ENCODE assay signal across 10 cellular contexts in genomic region chr1:17207046-17207445, GRCh38. TPM values are rescaled to one million over a fixed set of nuclear protein-coding genes. Genes with fewer than 3 reads are reported as not detected.
DNase-seq lines count a peak whose midpoint lies in the region; ATAC-seq and TF ChIP-seq lines count a peak whose summit lies in the region.
"Had no signal": no experiment of that assay in that cellular context is flagged by ENCODE, and none has a peak within 500 bp of the region (broad histone marks: within the 10 kb centered on the region; RNA-seq: fewer than 3 reads in every experiment).

No MANE protein-coding gene starts in this region.

- peaks cover 12% of the 10 kb centered on the region for H3K4me1 ChIP-seq in osteoblast (ENCODE audit: insufficient read depth, low read length)

- ATAC-seq in HG03060 (IDR thresholded peaks at IDR 0.05; ENCODE audit: low read depth, unreplicated experiment) = peak; percentile 48

- no peak for TF ChIP-seq CTCF in GM12865 (IDR thresholded peaks at IDR 0.05; ENCODE audit: insufficient read depth, low read depth, low read length, missing control alignments)
- no peak for TF ChIP-seq CTCF in nephron progenitor cell (IDR thresholded peaks at IDR 0.05)
- TF ChIP-seq CTCF in osteoblast (IDR thresholded peaks at IDR 0.05; ENCODE audit: extremely low read depth, low read depth, low read length) = no peak

- peak overlapping the region; percentile 32 for H3K4me3 Mint-ChIP-seq in nephron progenitor cell

- no peaks in the 10 kb centered on the region for H3K36me3 Mint-ChIP-seq in nephron progenitor cell (ENCODE audit: low read depth)

- H3K4me2 ChIP-seq in osteoblast (ENCODE audit: insufficient read depth, low read length) = no peak overlapping the region

- no peak overlapping the region for H2AFZ ChIP-seq in osteoblast (ENCODE audit: low read length)

- H3K27me3 ChIP-seq in osteoblast (ENCODE audit: insufficient read depth, low read length) = no peaks in the 10 kb centered on the region

- no peaks in the 10 kb centered on the region for H3K36me3 ChIP-seq in osteoblast (ENCODE audit: insufficient read depth, low read length)

- peak; percentile 78 for DNase-seq in GM12865 (ENCODE audit: low read depth)
- DNase-seq in SKM-1 treated with dmso at 0.1 percent for 144 hours (lab: John Stamatoyannopoulos, UW; ENCODE audit: unreplicated experiment) = peak; percentile 65
- DNase-seq in nephron progenitor cell = no peak
- no peak for DNase-seq in osteoblast (ENCODE audit: insufficient read length, low spot score, missing footprints)
- no peak for DNase-seq in stimulated activated CD4-positive, alpha-beta T cell treated with anti-CD3 and anti-CD28 coated beads, Interleukin-4, amount 100 ng/mL, for 1 hour
- no peak for DNase-seq in NCI-H187 (lab: John Stamatoyannopoulos, UW)
- no peak for DNase-seq in stimulated activated CD4-positive, alpha-beta T cell treated with anti-CD3 and anti-CD28 coated beads, Interleukin-4, amount 100 ng/mL, for 24 hours
- DNase-seq: activated T-cell treated with anti-CD3 and anti-CD28 coated beads, Interleukin-2, amount 50 U/mL, for 48 hours; NCI-H1694 treated with DMSO at 0.1 percent for 48 hours had no signal

- peaks cover 79% of the 10 kb centered on the region for H3K4me1 Mint-ChIP-seq in nephron progenitor cell

- no peak overlapping the region for H3K4me3 ChIP-seq in GM12865 (ENCODE audit: low read depth, low read length)
- no peak overlapping the region for H3K4me3 ChIP-seq in osteoblast (ENCODE audit: insufficient read depth, low read length)

- H4K20me1 ChIP-seq in osteoblast (ENCODE audit: insufficient read depth, low read length) = no peaks in the 10 kb centered on the region

- H3K27ac Mint-ChIP-seq in nephron progenitor cell = no peak overlapping the region

- H3K27ac ChIP-seq in osteoblast (ENCODE audit: low read depth, low read length) = no peak overlapping the region

- no peaks in the 10 kb centered on the region for H3K79me2 ChIP-seq in osteoblast (ENCODE audit: insufficient read depth, low read length)

- H3K9me3 ChIP-seq in osteoblast (ENCODE audit: low read depth, low read length) = no peaks in the 10 kb centered on the region

- H3K9me3 Mint-ChIP-seq in nephron progenitor cell = no peaks in the 10 kb centered on the region

- H3K27me3 Mint-ChIP-seq in nephron progenitor cell (ENCODE audit: low read depth, poor library complexity) = peaks cover 24% of the 10 kb centered on the region

RNA-seq across cellular contexts. Expression of gene PADI1, which starts 2.1 kb away (rescaled TPM):
- total RNA-seq in osteoblast = under 0.01 TPM in 2 replicates

RNA-seq across cellular contexts. Expression of gene PADI3, which starts 41.9 kb away (rescaled TPM):
- total RNA-seq in osteoblast = not detected in 2 replicates

Comparison
In these comparisons a context has a peak if more than half of its experiments do, and no peak if none do; other contexts are left out.
1. DNase-seq: peak in GM12865 (single experiment) and SKM-1 treated with dmso at 0.1 percent for 144 hours (single experiment); none in nephron progenitor cell (single experiment), osteoblast (single experiment), stimulated activated CD4-positive, alpha-beta T cell treated with anti-CD3 and anti-CD28 coated beads, Interleukin-4, amount 100 ng/mL, for 1 hour (single experiment), NCI-H187 (0 of 2) and stimulated activated CD4-positive, alpha-beta T cell treated with anti-CD3 and anti-CD28 coated beads, Interleukin-4, amount 100 ng/mL, for 24 hours (single experiment).